8 cellular contexts compared by ENCODE assay signal in the genomic region with DNA sequence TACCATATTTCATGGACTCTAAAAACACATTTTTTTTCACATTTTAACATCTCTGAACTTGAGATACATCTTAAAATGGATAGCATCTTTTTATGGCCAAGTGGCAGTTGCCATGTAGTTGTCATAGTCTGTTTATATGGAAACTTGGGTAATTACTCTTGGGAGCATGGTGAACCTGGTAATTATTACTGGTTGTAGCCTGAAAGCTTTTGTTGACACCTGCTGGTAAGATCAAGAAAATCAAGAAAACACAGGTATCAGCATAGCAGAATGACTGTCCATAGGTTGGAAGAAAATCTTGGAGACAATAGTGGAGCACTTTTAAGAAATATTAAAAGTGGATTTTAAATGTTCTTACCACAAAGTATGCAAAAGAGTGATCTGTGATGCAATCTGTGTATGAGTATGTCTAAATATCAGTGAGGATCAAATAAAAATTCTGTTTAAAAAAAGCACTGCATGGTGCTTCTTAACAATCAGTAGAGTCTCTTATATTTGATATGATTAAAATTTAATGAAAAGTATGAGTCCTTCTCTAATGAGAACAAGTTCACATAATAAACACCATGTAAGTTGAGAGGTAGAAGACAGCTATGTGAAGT. TPM values are rescaled to one million over a fixed set of nuclear protein-coding genes. Genes with fewer than 3 reads are reported as not detected.
DNase-seq lines count a peak whose midpoint lies in the region; ATAC-seq and TF ChIP-seq lines count a peak whose summit lies in the region.

No MANE protein-coding gene starts in this region.

- in situ Hi-C loops in Caki2 (cut with HindIII; ENCODE audit: low pct_unique_long_range_greater_than_20kb, low sequenced_read_pairs), result no loop called here

- DNase-seq in Caki2 (ENCODE audit: low read depth) (peak; percentile 5), NCI-H82 treated with DMSO at 0.1 percent for 48 hours (lab: John Stamatoyannopoulos, UW; ENCODE audit: unreplicated experiment) (peak; percentile 17), fibroblast of pulmonary artery (ENCODE audit: low read depth) (peak; percentile 20), KG1 (lab: John Stamatoyannopoulos, UW) (no peak), C1 segment of cervical spinal cord (lab: John Stamatoyannopoulos, UW) (no peak)
- no peak for DNase-seq in stimulated activated CD4-positive, alpha-beta T cell treated with anti-CD3 and anti-CD28 coated beads, Interleukin-1b, Interleukin-23, amount 100 ng/mL, for 48 hours

- ATAC-seq in HG02759 (IDR thresholded peaks at IDR 0.05; ENCODE audit: unreplicated experiment), result peak; percentile 53
- no peak for ATAC-seq in HG02798 (IDR thresholded peaks at IDR 0.05; ENCODE audit: poor library complexity, unreplicated experiment)

- TF ChIP-seq CTCF in fibroblast of pulmonary artery (IDR thresholded peaks at IDR 0.05; ENCODE audit: low read length, missing control alignments), result peak; percentile 20

- no peak overlapping the region for H3K4me3 ChIP-seq in fibroblast of pulmonary artery (replicated peaks; ENCODE audit: low read depth, low read length)

RNA-seq across cellular contexts. Expression of gene TTC8, which starts 44.2 kb away (rescaled TPM):
- total RNA-seq in Caki2 (2014; rRNA removed; shearing (Covaris generic); ENCODE audit: low replicate concordance), result 47.1 and 60.6 TPM in 2 replicates

Comparison
In these comparisons a context has a peak if more than half of its experiments do, and no peak if none do; other contexts are left out.
1. DNase-seq: peak in Caki2 (single experiment), NCI-H82 treated with DMSO at 0.1 percent for 48 hours (single experiment) and fibroblast of pulmonary artery (single experiment); none in KG1 (single experiment), C1 segment of cervical spinal cord (0 of 14) and stimulated activated CD4-positive, alpha-beta T cell treated with anti-CD3 and anti-CD28 coated beads, Interleukin-1b, Interleukin-23, amount 100 ng/mL, for 48 hours (single experiment).